ENCODE assay signal across 8 cellular contexts in genomic region chr3:58532794-58533220, GRCh38. TPM values are rescaled to one million over a fixed set of nuclear protein-coding genes. Genes with fewer than 3 reads are reported as not detected.
DNase-seq lines count a peak whose midpoint lies in the region; ATAC-seq, FAIRE-seq and TF ChIP-seq lines count a peak whose summit lies in the region.

No MANE protein-coding gene starts in this region.

- intact Hi-C loops in right lobe of liver (cut with DNase I), result loop anchor here (5.0 to 10.0 kb wide), 2 partner anchors 41 to 218 kb away; partner anchors contain the start of gene KCTD6 (in 1 of the 2)

- H3K4me3 ChIP-seq in A549 (no peak overlapping the region), choroid plexus epithelial cell (ENCODE audit: low read depth, low read length) (no peak overlapping the region), right lobe of liver (no peak overlapping the region)

- TF ChIP-seq POLR2A in A549 (IDR thresholded peaks at IDR 0.05; ENCODE audit: low read length) (no peak), right lobe of liver (IDR thresholded peaks at IDR 0.05) (no peak)

- ATAC-seq in A549 (peak; percentile 76 to 85; a peak in 5 of 6 replicates), HG02852 (IDR thresholded peaks at IDR 0.05; ENCODE audit: unreplicated experiment) (peak; percentile 93), right lobe of liver (peak; percentile 60 to 72 (median 66))

- POLR2A ChIA-PET in A549 (lab: Yijun Ruan, JAX), result no interaction called here

- in situ Hi-C loops in GM13977 (cut with MboI; ENCODE audit: low pct_unique_long_range_greater_than_20kb, low sequenced_read_pairs, unreplicated experiment), result loop anchor here (5.0 kb wide), 1 partner anchor 211 kb away; no protein-coding TSS in a partner anchor

- WGBS in A549 (ENCODE audit: missing lambda C conversion rate), result 38% methylated on average over 6 of the region's 11 CpGs
- 0% methylated on average over 4 of the region's 11 CpGs for WGBS in right lobe of liver (ENCODE audit: insufficient coverage, low coverage, low lambda C conversion rate, missing lambda C conversion rate)

- DNase-seq in A549 (ENCODE audit: low read depth in 1 of 2, low spot score in 1 of 2), result peak; percentile 69 to 74
- peak; percentile 89 for DNase-seq in GM13977 (ENCODE audit: low spot score)
- DNase-seq in NCI-H1694 treated with DMSO at 0.1 percent for 48 hours (lab: John Stamatoyannopoulos, UW), result peak; percentile 13
- DNase-seq in activated CD4-positive, alpha-beta T cell treated with anti-CD3 and anti-CD28 coated beads for 4 hours, result peak; percentile 80 to 83
- peak; percentile 79 for DNase-seq in choroid plexus epithelial cell (ENCODE audit: low read depth)
- peak; percentile 83 to 89 (median 85) for DNase-seq in right lobe of liver
- peak; percentile 62 for DNase-seq in stimulated activated CD8-positive, alpha-beta memory T cell treated with anti-CD3 and anti-CD28 coated beads, Interleukin-12 subunit alpha, Interleukin-12 subunit beta, amount 100 ng/mL, for 1 hour (ENCODE audit: low read depth)

- peak; percentile 80 for TF ChIP-seq CTCF in A549 (IDR thresholded peaks at IDR 0.05)
- peak; percentile 95 for TF ChIP-seq CTCF in GM13977 (IDR thresholded peaks at IDR 0.05; ENCODE audit: extremely low read depth, insufficient read depth, missing control alignments)
- TF ChIP-seq CTCF in choroid plexus epithelial cell (conservative IDR thresholded peaks at IDR 0.05; ENCODE audit: low read depth, low read length), result peak; percentile 90
- TF ChIP-seq CTCF in right lobe of liver (IDR thresholded peaks at IDR 0.05), result peak; percentile 94 to 97 (median 96)

- H3K4me2 ChIP-seq in A549, result 0 out of 3 replicates have a peak overlapping the region, but pooled peaks have one; percentile 16

- H3K27me3 ChIP-seq in right lobe of liver, result no peaks in the 10 kb centered on the region

- H3K27ac ChIP-seq in A549 (peak overlapping the region; percentile 30 to 64; a peak in 5 of 6 replicates), right lobe of liver (peak overlapping the region in 2 of 3 donors; percentile 46 to 90)

- no peak for TF ChIP-seq EP300 in A549 (IDR thresholded peaks at IDR 0.05)

- FAIRE-seq in A549 (lab: Jason Lieb, UNC), result no peak

- no peaks in the 10 kb centered on the region for H3K9me3 ChIP-seq in A549
- no peaks in the 10 kb centered on the region for H3K9me3 ChIP-seq in right lobe of liver

- TF ChIP-seq RAD21 in A549 (conservative IDR thresholded peaks at IDR 0.05 in 1 of 2, IDR thresholded peaks at IDR 0.05 in 1 of 2), result peak; percentile 85

- peaks cover 0 to 66% (median 29%) of the 10 kb centered on the region in 4 donors for H3K36me3 ChIP-seq in right lobe of liver

- H3K4me1 ChIP-seq in A549 (peaks cover 60% of the 10 kb centered on the region), right lobe of liver (peaks cover 0 to 87% (median 46%) of the 10 kb centered on the region in 4 donors)

- CTCF ChIA-PET in A549 (lab: Yijun Ruan, JAX), result interaction anchor here (0.5 to 2.3 kb wide), 17 partner anchors 10 to 226 kb away, joined by 3 to 11 read pairs (median 4); partner anchors contain the start of genes HTD2 and RPP14

TF ChIP-seq in A549, 52 proteins besides CTCF, POLR2A, EP300 and RAD21:
- TF ChIP-seq ZFP36 (IDR thresholded peaks at IDR 0.05; ENCODE audit: borderline replicate concordance, partially characterized antibody) (no peak), SMC3 (IDR thresholded peaks at IDR 0.05) (peak; percentile 93), PHF8 (IDR thresholded peaks at IDR 0.05; ENCODE audit: borderline replicate concordance, low read depth) (no peak), MAFK (IDR thresholded peaks at IDR 0.05; ENCODE audit: partially characterized antibody) (no peak), EHMT2 (IDR thresholded peaks at IDR 0.05; ENCODE audit: low read depth) (no peak), ZNF302 (CRISPR knock-in tag; IDR thresholded peaks at IDR 0.05) (no peak), JUN (IDR thresholded peaks at IDR 0.05) (no peak), FOSB (CRISPR knock-in tag; IDR thresholded peaks at IDR 0.05) (no peak)
- TF ChIP-seq, protein P1, sequence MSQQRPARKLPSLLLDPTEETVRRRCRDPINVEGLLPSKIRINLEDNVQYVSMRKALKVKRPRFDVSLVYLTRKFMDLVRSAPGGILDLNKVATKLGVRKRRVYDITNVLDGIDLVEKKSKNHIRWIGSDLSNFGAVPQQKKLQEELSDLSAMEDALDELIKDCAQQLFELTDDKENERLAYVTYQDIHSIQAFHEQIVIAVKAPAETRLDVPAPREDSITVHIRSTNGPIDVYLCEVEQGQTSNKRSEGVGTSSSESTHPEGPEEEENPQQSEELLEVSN (IDR thresholded peaks at IDR 0.05; ENCODE audit: borderline replicate concordance, low read depth), result no peak

RNA-seq across cellular contexts. Expression of gene ACOX2, which starts 4.2 kb away (rescaled TPM):
- polyA plus RNA-seq in A549 (2011; rRNA removed), result 23.2 and 35.2 TPM in 2 replicates
- 9.6 and 10.2 TPM in 2 replicates for polyA plus RNA-seq in A549 (2012; cell fraction: cytosol; rRNA removed)
- polyA plus RNA-seq in A549 (2012; cell fraction: nucleus; rRNA removed), result 7.7 and 8.4 TPM in 2 replicates
- 3.7 to 4.9 TPM (median 4.8 TPM) in 3 replicates for polyA plus RNA-seq in A549 (2017; fragmentation: RNase III; extraction: RNeasy Plus Mini Kit Qiagen cat#74134 plus additional on column Dnase treatment)
- 24.1 and 29.1 TPM in 2 replicates for polyA minus RNA-seq in A549 (2011; rRNA and poly(A)+ RNA removed)
- total RNA-seq in right lobe of liver, result 100 to 1,000 TPM in 3 of 6 experiments, 10 to 100 TPM in 3; 67.8 to 269 (median 149) TPM

RNA-seq across cellular contexts. Expression of gene KCTD6, which starts 40.9 kb away (rescaled TPM):
- 24.4 and 24.5 TPM in 2 replicates for polyA plus RNA-seq in A549 (2011; rRNA removed)
- polyA plus RNA-seq in A549 (2012; cell fraction: cytosol; rRNA removed), result 5.2 and 5.8 TPM in 2 replicates
- 2.4 and 4.7 TPM in 2 replicates for polyA plus RNA-seq in A549 (2012; cell fraction: nucleus; rRNA removed)
- 7.8 to 8.5 TPM (median 8.1 TPM) in 3 replicates for polyA plus RNA-seq in A549 (2017; fragmentation: RNase III; extraction: RNeasy Plus Mini Kit Qiagen cat#74134 plus additional on column Dnase treatment)
- polyA minus RNA-seq in A549 (2011; rRNA and poly(A)+ RNA removed), result 9.6 and 13.4 TPM in 2 replicates
- total RNA-seq in right lobe of liver, result 1 to 10 TPM; 4.3 to 9.6 (median 8.0) TPM

RNA-seq across cellular contexts. Expression of gene FAM107A, which starts 44.4 kb away (rescaled TPM):
- polyA plus RNA-seq in A549 (2011; rRNA removed) (0.03 and 0.04 TPM in 2 replicates), A549 (2017; fragmentation: RNase III; extraction: RNeasy Plus Mini Kit Qiagen cat#74134 plus additional on column Dnase treatment) (not detected in 3 replicates)
- 0.01 and 0.03 TPM in 2 replicates for polyA plus RNA-seq in A549 (2012; cell fraction: cytosol; rRNA removed)
- 0.01 and 0.05 TPM in 2 replicates for polyA plus RNA-seq in A549 (2012; cell fraction: nucleus; rRNA removed)
- polyA minus RNA-seq in A549 (2011; rRNA and poly(A)+ RNA removed), result not detected in 2 replicates
- total RNA-seq in right lobe of liver, result 1 to 10 TPM in 3 of 6 experiments, under 1 TPM in 3; 0.33 to 3.6 (median 1.6) TPM

Comparison
In these comparisons a context has a peak if more than half of its experiments do, and no peak if none do; other contexts are left out.
1. DNase-seq: peak in every context shown above with its lines; median percentile 89 in GM13977; 85 in right lobe of liver; 82 in activated CD4-positive, alpha-beta T cell treated with anti-CD3 and anti-CD28 coated beads for 4 hours; 79 in choroid plexus epithelial cell; 72 in A549; 62 in stimulated activated CD8-positive, alpha-beta memory T cell treated with anti-CD3 and anti-CD28 coated beads, Interleukin-12 subunit alpha, Interleukin-12 subunit beta, amount 100 ng/mL, for 1 hour; 13 in NCI-H1694 treated with DMSO at 0.1 percent for 48 hours.